Comparison of ENCODE assay signal across 10 cellular contexts in the genomic region with DNA sequence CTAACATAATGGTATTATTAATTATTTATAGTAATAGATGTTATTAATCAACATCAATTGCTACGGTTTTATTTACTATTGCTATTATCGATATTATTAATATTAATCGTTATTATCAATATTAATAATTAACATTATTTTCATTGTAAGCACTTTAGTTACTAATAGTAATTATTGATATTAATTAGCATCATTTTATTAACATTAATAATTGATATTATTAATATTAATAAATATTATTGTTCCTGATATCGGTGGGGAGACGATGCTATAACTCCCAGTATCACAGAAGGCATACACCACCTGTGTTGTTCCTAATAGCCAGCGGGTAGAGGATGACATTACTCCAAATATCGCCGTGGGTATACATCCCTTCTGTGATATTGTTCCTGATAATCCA.
"Had no signal": no experiment of that assay in that cellular context is flagged by ENCODE, and none has a peak within 500 bp of the region (broad histone marks: within the 10 kb centered on the region; RNA-seq: fewer than 3 reads in every experiment).

No MANE protein-coding gene starts in this region.

- H3K4me1 ChIP-seq: HAP-1 had no signal

- ATAC-seq: HCT116 had no signal

- H3K9ac ChIP-seq: GM23248, KMS-11 had no signal

- H2AFZ ChIP-seq: GM23248 had no signal

- H3K4me2 ChIP-seq: KMS-11 had no signal

- H3K27ac ChIP-seq: GM23248, KMS-11 had no signal

- H3K9me3 ChIP-seq: HAP-1 had no signal

- H3K27ac Mint-ChIP-seq: HFFc6 had no signal

- H3K4me3 Mint-ChIP-seq: HFFc6 had no signal

- H3K4me3 ChIP-seq: GM23248, HAP-1 had no signal

- H3K36me3 ChIP-seq: HAP-1 had no signal

- FAIRE-seq: HTR-8/SVneo had no signal

- DNase-seq: GM23248, GOT3, H7, HFFc6, IMR-90, KBM-7 had no signal
